In genomic region chr10:132828681-132829080, GRCh38 we compare ENCODE assay signal across 18 cellular contexts. TPM values are rescaled to one million over a fixed set of nuclear protein-coding genes. Genes with fewer than 3 reads are reported as not detected.
A peak's percentile ranks its signal among the peaks of the same experiment; 100 is the strongest.
DNase-seq lines count a peak whose midpoint lies in the region; TF ChIP-seq lines count a peak whose summit lies in the region.
"Had no signal": no experiment of that assay in that cellular context is flagged by ENCODE, and none has a peak within 500 bp of the region (broad histone marks: within the 10 kb centered on the region; RNA-seq: fewer than 3 reads in every experiment).

No MANE protein-coding gene starts in this region.

- H3K36me3 ChIP-seq in left ventricle myocardium inferior, result no peaks in the 10 kb centered on the region
- H3K36me3 ChIP-seq in tibial nerve, result no peaks in the 10 kb centered on the region
- H3K36me3 ChIP-seq: BLaER1, HAP-1 had no signal

- H3K9me3 ChIP-seq in left ventricle myocardium inferior (replicated peaks) (no peaks in the 10 kb centered on the region), tibial nerve (no peaks in the 10 kb centered on the region)
- H3K9me3 ChIP-seq: HAP-1 had no signal

- no peak overlapping the region for H3K27ac ChIP-seq in left ventricle myocardium inferior (replicated peaks)
- no peak overlapping the region for H3K27ac ChIP-seq in tibial nerve
- H3K27ac ChIP-seq: BLaER1 had no signal

- H3K9me3 Mint-ChIP-seq in osteocyte (ENCODE audit: unreplicated experiment), result no peaks in the 10 kb centered on the region
- H3K9me3 Mint-ChIP-seq: CD4-positive, alpha-beta memory T cell; IgD-negative memory B cell had no signal

- peak; percentile 12 for DNase-seq in activated CD8-positive, alpha-beta memory T cell treated with anti-CD3 and anti-CD28 coated beads, Interleukin-2, amount 50 U/mL, for 48 hours
- no peak for DNase-seq in activated CD8-positive, alpha-beta memory T cell treated with anti-CD3 and anti-CD28 coated beads, Interleukin-2, amount 50 U/mL, for 4 hours
- peak; percentile 35 for DNase-seq in cardiac septum (ENCODE audit: low spot score)
- no peak for DNase-seq in left ventricle myocardium inferior
- peak; percentile 70 for DNase-seq in osteocyte (ENCODE audit: extremely low spot score, unreplicated experiment)
- no peak for DNase-seq in tibial nerve (ENCODE audit: low spot score in 2 of 2)
- no peak for DNase-seq in EL
- DNase-seq: 8988T; CD4-positive, alpha-beta memory T cell; DMS53; DND-41; GOT3 had no signal

- WGBS in tibial nerve, 2 donors, result 87 to 88% methylated on average over 20 of the region's 20 CpGs

- no peaks in the 10 kb centered on the region for H3K36me3 Mint-ChIP-seq in osteocyte (ENCODE audit: unreplicated experiment)
- H3K36me3 Mint-ChIP-seq: CD14-positive monocyte; CD4-positive, alpha-beta memory T cell; IgD-negative memory B cell had no signal

- no peak overlapping the region for H3K4me3 Mint-ChIP-seq in osteocyte (ENCODE audit: unreplicated experiment)
- H3K4me3 Mint-ChIP-seq: CD14-positive monocyte; CD4-positive, alpha-beta memory T cell had no signal

- peaks cover 32% of the 10 kb centered on the region for H3K27me3 Mint-ChIP-seq in osteocyte (ENCODE audit: unreplicated experiment)
- H3K27me3 Mint-ChIP-seq: CD4-positive, alpha-beta memory T cell had no signal

- TF ChIP-seq CTCF in left ventricle myocardium inferior (IDR thresholded peaks at IDR 0.05; ENCODE audit: borderline replicate concordance), result no peak
- TF ChIP-seq CTCF in osteocyte (IDR thresholded peaks at IDR 0.05), result no peak
- no peak for TF ChIP-seq CTCF in tibial nerve (IDR thresholded peaks at IDR 0.05)

- peaks cover 57% of the 10 kb centered on the region for H3K27me3 ChIP-seq in left ventricle myocardium inferior (ENCODE audit: low read depth)
- H3K27me3 ChIP-seq in tibial nerve, result peaks cover 0 to 34% of the 10 kb centered on the region in 2 donors
- H3K27me3 ChIP-seq: BLaER1 had no signal

- TF ChIP-seq POLR2A in tibial nerve (IDR thresholded peaks at IDR 0.05), result no peak

- H3K4me1 Mint-ChIP-seq in osteocyte (ENCODE audit: unreplicated experiment), result no peaks in the 10 kb centered on the region
- H3K4me1 Mint-ChIP-seq: CD14-positive monocyte; CD4-positive, alpha-beta memory T cell; IgD-negative memory B cell had no signal

- TF ChIP-seq EP300 in tibial nerve (IDR thresholded peaks at IDR 0.05), result no peak

- intact Hi-C loops in cardiac septum (cut with DNase I), result no loop called here
- intact Hi-C loops in left ventricle myocardium inferior (cut with micrococcal nuclease), result no loop called here

- no peak overlapping the region for H3K4me3 ChIP-seq in left ventricle myocardium inferior
- no peak overlapping the region for H3K4me3 ChIP-seq in tibial nerve
- H3K4me3 ChIP-seq: BLaER1, HAP-1 had no signal

- H3K27ac Mint-ChIP-seq in osteocyte (ENCODE audit: unreplicated experiment), result no peak overlapping the region
- H3K27ac Mint-ChIP-seq: IgD-negative memory B cell had no signal

- no peaks in the 10 kb centered on the region for H3K4me1 ChIP-seq in left ventricle myocardium inferior
- no peaks in the 10 kb centered on the region for H3K4me1 ChIP-seq in tibial nerve
- H3K4me1 ChIP-seq: BLaER1, HAP-1 had no signal

RNA-seq across cellular contexts. Expression of gene NKX6-2, which starts 42.7 kb away (rescaled TPM):
- total RNA-seq in cardiac septum, result not detected
- not detected for total RNA-seq in left ventricle myocardium inferior
- total RNA-seq in osteocyte, result not detected in 2 replicates
- total RNA-seq in tibial nerve, result 10 to 100 TPM in 1 of 4 donors, 1 to 10 TPM in 2, under 1 TPM in 1; 0.20 to 10.3 (median 2.5) TPM
- total RNA-seq: A673; CD4-positive, alpha-beta memory T cell; HepG2 had no signal

Comparison
In these comparisons a context has a peak if more than half of its experiments do, and no peak if none do; other contexts are left out.
1. DNase-seq: peak in activated CD8-positive, alpha-beta memory T cell treated with anti-CD3 and anti-CD28 coated beads, Interleukin-2, amount 50 U/mL, for 48 hours (single experiment), cardiac septum (single experiment) and osteocyte (single experiment); none in activated CD8-positive, alpha-beta memory T cell treated with anti-CD3 and anti-CD28 coated beads, Interleukin-2, amount 50 U/mL, for 4 hours (single experiment), left ventricle myocardium inferior (single experiment), tibial nerve (0 of 2) and EL (single experiment).